13 cellular contexts compared by ENCODE assay signal in the genomic region with DNA sequence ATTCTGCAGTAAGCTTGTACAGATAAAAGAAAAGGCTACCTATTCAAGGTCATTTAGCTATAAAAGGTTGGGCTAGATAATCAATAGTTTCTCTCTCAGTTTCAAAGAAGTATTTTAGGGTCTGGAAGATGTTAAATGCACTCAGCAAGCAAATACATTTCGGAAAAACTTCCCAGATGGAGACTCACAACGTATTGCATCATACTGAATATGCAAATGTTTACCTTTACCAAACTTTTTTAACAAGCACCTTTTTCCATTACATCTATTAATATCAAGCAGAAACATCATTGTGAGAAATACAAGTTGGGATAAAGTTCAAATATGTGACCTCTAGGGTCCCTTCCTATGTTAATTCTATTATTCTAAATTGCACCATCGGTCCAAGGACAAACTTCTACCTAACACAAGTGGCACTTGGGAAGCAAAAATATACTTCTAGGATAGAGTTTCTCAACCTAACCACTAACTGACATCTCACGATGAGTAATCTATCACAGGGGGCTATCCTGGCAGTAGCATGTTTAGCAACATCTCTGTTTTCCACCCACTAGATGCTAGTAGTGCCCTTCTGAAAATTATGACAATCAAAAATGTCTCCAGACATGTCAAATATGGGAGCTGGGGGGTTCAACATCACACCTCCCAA. TPM values are rescaled to one million over a fixed set of nuclear protein-coding genes. Genes with fewer than 3 reads are reported as not detected.
DNase-seq lines count a peak whose midpoint lies in the region; ATAC-seq and TF ChIP-seq lines count a peak whose summit lies in the region.
"Had no signal": no experiment of that assay in that cellular context is flagged by ENCODE, and none has a peak within 500 bp of the region (broad histone marks: within the 10 kb centered on the region; RNA-seq: fewer than 3 reads in every experiment).

No MANE protein-coding gene starts in this region.

- CTCF ChIA-PET in CD4-positive, alpha-beta T cell (lab: Charles Lee) = interaction anchor here (1.3 to 4.4 kb wide), 6 partner anchors 8 to 141 kb away, joined by 3 to 20 read pairs (median 4); partner anchors contain the start of gene KANSL1
- CTCF ChIA-PET in activated CD8-positive, alpha-beta T cell treated with anti-CD3 and anti-CD28 coated beads, Interleukin-2, amount 10 ng/mL, durations not matched to agents 7 days and 5 days (lab: Charles Lee) = interaction anchor here (0.8 to 3.5 kb wide), 9 partner anchors 9 to 134 kb away, joined by 3 to 15 read pairs (median 5); partner anchors contain the start of gene KANSL1

- no peak overlapping the region for H3K27ac ChIP-seq in CD4-positive, alpha-beta T cell (ENCODE audit: low read depth, low read length)
- peak overlapping the region; percentile 67 for H3K27ac ChIP-seq in HUES48 (ENCODE audit: low read depth, low read length)

- peak overlapping the region; percentile 16; the same call in 1 of the 2 replicates for H3K9ac ChIP-seq in HUES48 (ENCODE audit: low read depth, low read length)

- H3K36me3 Mint-ChIP-seq in CD4-positive, alpha-beta T cell (ENCODE audit: low read depth) = peaks cover 39% of the 10 kb centered on the region
- peaks cover 21% of the 10 kb centered on the region for H3K36me3 Mint-ChIP-seq in activated CD8-positive, alpha-beta T cell treated with anti-CD3 and anti-CD28 coated beads, Interleukin-2, amount 10 ng/mL, durations not matched to agents 7 days and 5 days (ENCODE audit: low read depth)

- intact Hi-C loops in CD4-positive, alpha-beta T cell (cut with DNase I, micrococcal nuclease) = loop anchor here (2.0 to 5.0 kb wide), 2 partner anchors 14 to 36 kb away; partner anchors contain the start of gene KANSL1 (in 1 of the 2)

- no peaks in the 10 kb centered on the region for H3K27me3 ChIP-seq in CD4-positive, alpha-beta T cell (ENCODE audit: control insufficient read depth, insufficient read depth, low read length)
- no peaks in the 10 kb centered on the region for H3K27me3 ChIP-seq in HUES48 (ENCODE audit: control insufficient read depth, insufficient read depth, low read length)

- H3K4me1 Mint-ChIP-seq in CD4-positive, alpha-beta T cell (ENCODE audit: low read depth) = peaks cover 94% of the 10 kb centered on the region
- H3K4me1 Mint-ChIP-seq in activated CD8-positive, alpha-beta T cell treated with anti-CD3 and anti-CD28 coated beads, Interleukin-2, amount 10 ng/mL, durations not matched to agents 7 days and 5 days (ENCODE audit: low read depth) = peaks cover 59% of the 10 kb centered on the region

- POLR2A ChIA-PET in CD4-positive, alpha-beta T cell (lab: Charles Lee) = no interaction called here
- POLR2A ChIA-PET in activated CD8-positive, alpha-beta T cell treated with anti-CD3 and anti-CD28 coated beads, Interleukin-2, amount 10 ng/mL, durations not matched to agents 7 days and 5 days (lab: Charles Lee) = interaction anchor here (1.0 kb wide), 1 partner anchor 14 kb away, joined by 3 read pairs; no protein-coding TSS in a partner anchor

- H3K4me3 Mint-ChIP-seq in CD4-positive, alpha-beta T cell = peak overlapping the region; percentile 53
- peak overlapping the region; percentile 57 for H3K4me3 Mint-ChIP-seq in activated CD8-positive, alpha-beta T cell treated with anti-CD3 and anti-CD28 coated beads, Interleukin-2, amount 10 ng/mL, durations not matched to agents 7 days and 5 days

- H3K27me3 Mint-ChIP-seq in CD4-positive, alpha-beta T cell = no peaks in the 10 kb centered on the region
- no peaks in the 10 kb centered on the region for H3K27me3 Mint-ChIP-seq in activated CD8-positive, alpha-beta T cell treated with anti-CD3 and anti-CD28 coated beads, Interleukin-2, amount 10 ng/mL, durations not matched to agents 7 days and 5 days (ENCODE audit: low read depth)

- no peak for TF ChIP-seq CTCF in CD4-positive, alpha-beta T cell (IDR thresholded peaks at IDR 0.05)
- TF ChIP-seq CTCF in GM13976 (IDR thresholded peaks at IDR 0.05; ENCODE audit: borderline replicate concordance, control extremely low read depth, extremely low read depth, insufficient read depth, missing control alignments) = no peak

- in situ Hi-C loops in GM13976 (cut with MboI; ENCODE audit: low sequenced_read_pairs, unreplicated experiment) (no loop called here), ACHN (cut with HindIII; ENCODE audit: low pct_ligation_motif_present, low pct_unique_long_range_greater_than_20kb, low sequenced_read_pairs) (no loop called here)

- peaks cover 68% of the 10 kb centered on the region for H3K4me1 ChIP-seq in HUES48 (ENCODE audit: control insufficient read depth, insufficient read depth, low read length)

- H3K9me3 ChIP-seq in CD4-positive, alpha-beta T cell (ENCODE audit: control insufficient read depth, low read length) = no peaks in the 10 kb centered on the region
- H3K9me3 ChIP-seq in HUES48 (ENCODE audit: control insufficient read depth, insufficient read depth, low read length) = no peaks in the 10 kb centered on the region

- H3K9me3 Mint-ChIP-seq in CD4-positive, alpha-beta T cell = no peaks in the 10 kb centered on the region
- no peaks in the 10 kb centered on the region for H3K9me3 Mint-ChIP-seq in activated CD8-positive, alpha-beta T cell treated with anti-CD3 and anti-CD28 coated beads, Interleukin-2, amount 10 ng/mL, durations not matched to agents 7 days and 5 days (ENCODE audit: insufficient read depth)

- H3K36me3 ChIP-seq in HUES48 (ENCODE audit: control insufficient read depth, insufficient read depth, low read length) = no peaks in the 10 kb centered on the region

- no peak overlapping the region for H3K4me3 ChIP-seq in HUES48 (ENCODE audit: low read depth, low read length)

- H3K27ac Mint-ChIP-seq in CD4-positive, alpha-beta T cell = peak overlapping the region; percentile 80
- H3K27ac Mint-ChIP-seq in activated CD8-positive, alpha-beta T cell treated with anti-CD3 and anti-CD28 coated beads, Interleukin-2, amount 10 ng/mL, durations not matched to agents 7 days and 5 days = peak overlapping the region; percentile 74

- ATAC-seq in CD4-positive, alpha-beta T cell (ENCODE audit: poor library complexity) = no peak
- peak; percentile 25 for ATAC-seq in activated CD8-positive, alpha-beta T cell treated with anti-CD3 and anti-CD28 coated beads, Interleukin-2, amount 10 ng/mL, durations not matched to agents 7 days and 5 days

- no peak for DNase-seq in CD4-positive, alpha-beta T cell
- DNase-seq in activated CD8-positive, alpha-beta T cell treated with anti-CD3 and anti-CD28 coated beads, Interleukin-2, amount 10 ng/mL, durations not matched to agents 7 days and 5 days = no peak
- DNase-seq in kidney tubule cell (ENCODE audit: low spot score) (peak; percentile 49), GM13976 (ENCODE audit: low spot score) (no peak), T-helper 9 cell (no peak), ACHN (no peak)
- DNase-seq in activated CD8-positive, alpha-beta memory T cell treated with anti-CD3 and anti-CD28 coated beads, Interleukin-2, amount 50 U/mL, for 4 hours = no peak
- DNase-seq: activated CD4-positive, alpha-beta T cell treated with anti-CD3 and anti-CD28 coated beads for 1 hour; dermis blood vessel endothelial cell; left ventricle myocardium superior; NCI-H524; small intestine had no signal

RNA-seq across cellular contexts. Expression of gene KANSL1, which starts 14.6 kb away (rescaled TPM):
- total RNA-seq in CD4-positive, alpha-beta T cell = 100 to 1,000 TPM; 122 to 125 TPM
- 10 to 100 TPM; 80.5 to 82.8 TPM for total RNA-seq in activated CD8-positive, alpha-beta T cell treated with anti-CD3 and anti-CD28 coated beads, Interleukin-2, amount 10 ng/mL, durations not matched to agents 7 days and 5 days
